8 cellular contexts compared by ENCODE assay signal in the genomic region with DNA sequence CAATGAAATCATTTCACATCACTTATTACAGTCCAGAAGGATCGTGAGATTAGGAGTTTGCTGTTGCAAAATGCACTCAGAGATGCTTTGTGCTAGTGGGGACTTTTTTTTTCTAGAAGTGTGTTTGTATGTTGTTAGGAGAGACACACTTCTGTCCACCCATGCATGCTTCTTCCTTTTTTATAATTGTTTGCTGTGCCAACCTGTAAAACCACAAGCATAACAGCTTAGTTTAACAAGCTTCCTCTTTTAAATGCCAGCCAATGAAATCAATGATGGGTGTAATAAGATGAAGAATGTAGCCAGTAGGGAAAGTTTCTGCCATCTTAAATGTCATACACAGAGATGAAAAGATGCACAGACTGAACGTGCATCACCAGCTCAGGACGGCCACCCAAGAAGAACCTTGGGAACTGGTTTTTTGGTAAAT.
DNase-seq lines count a peak whose midpoint lies in the region; ATAC-seq and TF ChIP-seq lines count a peak whose summit lies in the region.

No MANE protein-coding gene starts in this region.

- TF ChIP-seq CTCF in CD4-positive, alpha-beta T cell (IDR thresholded peaks at IDR 0.05): no peak
- TF ChIP-seq CTCF in foreskin fibroblast (IDR thresholded peaks at IDR 0.05; ENCODE audit: low read depth, low read length): no peak
- TF ChIP-seq CTCF in mammary epithelial cell (conservative IDR thresholded peaks at IDR 0.05 in 1 of 2, IDR thresholded peaks at IDR 0.05 in 1 of 2; ENCODE audit: extremely low read depth in 1 of 2, insufficient read depth in 1 of 2, low read depth in 1 of 2, low read length in 2 of 2): no peak

- no peaks in the 10 kb centered on the region for H3K9me3 Mint-ChIP-seq in CD4-positive, alpha-beta T cell
- no peaks in the 10 kb centered on the region for H3K9me3 Mint-ChIP-seq in activated naive CD8-positive, alpha-beta T cell (ENCODE audit: low read depth)

- no peaks in the 10 kb centered on the region for H3K36me3 ChIP-seq in mammary epithelial cell (ENCODE audit: insufficient read depth, low read length)

- dilution Hi-C loops in mammary epithelial cell (cut with HindIII; ENCODE audit: low sequenced_read_pairs): no loop called here

- POLR2A ChIA-PET in CD4-positive, alpha-beta T cell (lab: Charles Lee): interaction anchor here (0.6 to 9.1 kb wide), 14 partner anchors 13 to 1012 kb away, joined by 3 to 104 read pairs (median 3); a partner anchor contains a TSS

- no peaks in the 10 kb centered on the region for H3K36me3 Mint-ChIP-seq in CD4-positive, alpha-beta T cell (ENCODE audit: low read depth)
- H3K36me3 Mint-ChIP-seq in activated naive CD8-positive, alpha-beta T cell: no peaks in the 10 kb centered on the region

- no peaks in the 10 kb centered on the region for H3K4me1 ChIP-seq in mammary epithelial cell (ENCODE audit: insufficient read depth, low read length)

- CTCF ChIA-PET in CD4-positive, alpha-beta T cell (lab: Charles Lee): interaction anchor here (0.6 to 1.4 kb wide), 2 partner anchors 13 to 75 kb away, joined by 3 to 4 read pairs; no protein-coding TSS in a partner anchor
- CTCF ChIA-PET in mammary epithelial cell (lab: Charles Lee; ENCODE audit: low non-redundant PET): no interaction called here

- in situ Hi-C loops in mammary epithelial cell (cut with MboI; ENCODE audit: low sequenced_read_pairs in 2 of 2): no loop called here

- H3K4me3 Mint-ChIP-seq in CD4-positive, alpha-beta T cell: peak overlapping the region; percentile 69
- H3K4me3 Mint-ChIP-seq in activated naive CD8-positive, alpha-beta T cell: peak overlapping the region; percentile 58

- no peak for DNase-seq in CD4-positive, alpha-beta T cell
- DNase-seq in LoVo (ENCODE audit: low spot score) (peak; percentile 26), foreskin fibroblast (no peak), mammary epithelial cell (no peak), T-helper 9 cell (no peak)

- WGBS in mammary epithelial cell (ENCODE audit: low coverage, missing lambda C conversion rate): 38% methylated on average over 3 of the region's 3 CpGs

- H3K9ac ChIP-seq in mammary epithelial cell (ENCODE audit: insufficient read depth, low read length): no peak overlapping the region

- H3K4me1 Mint-ChIP-seq in CD4-positive, alpha-beta T cell (ENCODE audit: low read depth): peaks cover 96% of the 10 kb centered on the region
- peaks cover 92% of the 10 kb centered on the region for H3K4me1 Mint-ChIP-seq in activated naive CD8-positive, alpha-beta T cell (ENCODE audit: low read depth)

- H3K9me3 ChIP-seq in CD4-positive, alpha-beta T cell (ENCODE audit: control insufficient read depth, low read length): no peaks in the 10 kb centered on the region
- no peaks in the 10 kb centered on the region for H3K9me3 ChIP-seq in mammary epithelial cell (replicated peaks; ENCODE audit: insufficient read depth, low read length)

- H3K27ac ChIP-seq in CD4-positive, alpha-beta T cell (ENCODE audit: low read depth, low read length): peak overlapping the region; percentile 38
- no peak overlapping the region for H3K27ac ChIP-seq in mammary epithelial cell (ENCODE audit: insufficient read depth, low read depth, low read length)

- peak overlapping the region; percentile 85 for H3K27ac Mint-ChIP-seq in CD4-positive, alpha-beta T cell
- peak overlapping the region; percentile 18 for H3K27ac Mint-ChIP-seq in activated naive CD8-positive, alpha-beta T cell

- H3K4me3 ChIP-seq in foreskin fibroblast (ENCODE audit: low read depth in 1 of 2, low read length in 2 of 2) (no peak overlapping the region), mammary epithelial cell (replicated peaks in 1 of 3; ENCODE audit: insufficient read depth in 1 of 3, low read depth in 2 of 3, low read length in 3 of 3) (no peak overlapping the region)

- H2AFZ ChIP-seq in mammary epithelial cell (ENCODE audit: low read depth, low read length): no peak overlapping the region

- intact Hi-C loops in CD4-positive, alpha-beta T cell (cut with DNase I, micrococcal nuclease): loop anchor here (5.0 to 10.0 kb wide), 2 partner anchors 235 to 872 kb away; no protein-coding TSS in a partner anchor
- intact Hi-C loops in mammary epithelial cell (cut with micrococcal nuclease): no loop called here

- BruUV-seq in mammary epithelial cell (replicated peaks; lab: Mats Ljungman, UMichigan): no TSS peak

- no peaks in the 10 kb centered on the region for H3K27me3 ChIP-seq in CD4-positive, alpha-beta T cell (ENCODE audit: control insufficient read depth, insufficient read depth, low read length)
- H3K27me3 ChIP-seq in mammary epithelial cell (ENCODE audit: insufficient read depth, low read length): peaks cover 1% of the 10 kb centered on the region

- no peak overlapping the region for H3K4me2 ChIP-seq in mammary epithelial cell (ENCODE audit: insufficient read depth, low read depth, low read length)

- H4K20me1 ChIP-seq in mammary epithelial cell (ENCODE audit: insufficient read depth, low read length): no peaks in the 10 kb centered on the region

- H3K27me3 Mint-ChIP-seq in CD4-positive, alpha-beta T cell: no peaks in the 10 kb centered on the region
- no peaks in the 10 kb centered on the region for H3K27me3 Mint-ChIP-seq in activated naive CD8-positive, alpha-beta T cell

- H3K79me2 ChIP-seq in mammary epithelial cell (ENCODE audit: insufficient read depth, low read length): no peaks in the 10 kb centered on the region

- ATAC-seq in CD4-positive, alpha-beta T cell (ENCODE audit: poor library complexity): peak; percentile 74
- ATAC-seq in GM19397 (IDR thresholded peaks at IDR 0.05; ENCODE audit: unreplicated experiment) (peak; percentile 46), HG02870 (IDR thresholded peaks at IDR 0.05; ENCODE audit: unreplicated experiment) (no peak)
